In genomic region chr12:32662665-32663064, GRCh38 we compare ENCODE assay signal across 17 cellular contexts. TPM values are rescaled to one million over a fixed set of nuclear protein-coding genes. Genes with fewer than 3 reads are reported as not detected.
A peak's percentile ranks its signal among the peaks of the same experiment; 100 is the strongest.
DNase-seq lines count a peak whose midpoint lies in the region; ATAC-seq, FAIRE-seq and TF ChIP-seq lines count a peak whose summit lies in the region.
"Had no signal": no experiment of that assay in that cellular context is flagged by ENCODE, and none has a peak within 500 bp of the region (broad histone marks: within the 10 kb centered on the region; RNA-seq: fewer than 3 reads in every experiment).

No MANE protein-coding gene starts in this region.

- H3K27ac ChIP-seq in K562 (ENCODE audit: extremely low read depth, low read depth, low read length) = no peak overlapping the region
- H3K27ac ChIP-seq: A549, HL-60 had no signal

- no peak overlapping the region for H3K4me3 Mint-ChIP-seq in osteocyte (ENCODE audit: unreplicated experiment)
- no peak overlapping the region for H3K4me3 Mint-ChIP-seq in stimulated activated memory B cell treated with anti-CD40 and anti-IgM and Interleukin-4, amounts not matched to agents 10 μg/mL and 1 μg/mL and 100 μg/mL, for 72 hours
- H3K4me3 Mint-ChIP-seq: CD14-positive monocyte; CD8-positive, alpha-beta T cell had no signal

- intact Hi-C loops in K562 (cut with micrococcal nuclease) = no loop called here
- intact Hi-C loops in sciatic nerve (cut with DNase I) = no loop called here

- H3K4me1 Mint-ChIP-seq in osteocyte (ENCODE audit: unreplicated experiment) = no peaks in the 10 kb centered on the region
- H3K4me1 Mint-ChIP-seq in stimulated activated memory B cell treated with anti-CD40 and anti-IgM and Interleukin-4, amounts not matched to agents 10 μg/mL and 1 μg/mL and 100 μg/mL, for 72 hours = no peaks in the 10 kb centered on the region

- TF ChIP-seq POLR2A in K562 (conservative IDR thresholded peaks at IDR 0.05) = no peak

- 9% methylated on average over 2 of the region's 2 CpGs for WGBS in K562 (ENCODE audit: insufficient coverage, low coverage, missing lambda C conversion rate)

- TF ChIP-seq EP300 in K562 (IDR thresholded peaks at IDR 0.05; ENCODE audit: low read length) = no peak

- TF ChIP-seq CTCF in K562 (IDR thresholded peaks at IDR 0.05 in 2 of 3, conservative IDR thresholded peaks at IDR 0.05 in 1 of 3; ENCODE audit: insufficient read depth in 2 of 3, low read depth in 1 of 3, low read length in 3 of 3) (no peak), osteocyte (IDR thresholded peaks at IDR 0.05) (no peak)

- H3K9me3 ChIP-seq in K562 (replicated peaks; ENCODE audit: control insufficient read depth, insufficient read depth, low read depth, low read length) = no peaks in the 10 kb centered on the region
- H3K9me3 ChIP-seq: A549 had no signal

- DNase-seq in KBM-7 (peak; percentile 16), K562 (ENCODE audit: extremely low read depth in 1 of 4, low spot score in 3 of 4) (no peak), osteocyte (ENCODE audit: extremely low spot score, unreplicated experiment) (peak; percentile 5), sciatic nerve (ENCODE audit: low spot score) (no peak), HPDE6-E6E7 (ENCODE audit: extremely low spot score) (no peak)
- DNase-seq: CD8-positive, alpha-beta T cell; COR-L47; DMS153; DMS79 treated with DMSO at 0.1 percent for 48 hours; GDM1; H7 had no signal

- ATAC-seq in K562 (no peak), sciatic nerve (no peak), GM21423 (IDR thresholded peaks at IDR 0.05; ENCODE audit: unreplicated experiment) (no peak)
- ATAC-seq in stimulated activated memory B cell treated with anti-CD40 and anti-IgM and Interleukin-4, amounts not matched to agents 10 μg/mL and 1 μg/mL and 100 μg/mL, for 72 hours = no peak
- ATAC-seq: A549; CD8-positive, alpha-beta T cell had no signal

- H2AFZ ChIP-seq in K562 (ENCODE audit: low read depth, low read length) = no peak overlapping the region

- no peaks in the 10 kb centered on the region for H4K20me1 ChIP-seq in K562 (replicated peaks; ENCODE audit: control insufficient read depth, insufficient read depth, low read length)

- in situ Hi-C loops in KBM-7 (cut with MboI; ENCODE audit: low pct_unique_long_range_greater_than_20kb, low sequenced_read_pairs) (loop anchor here (25.0 kb wide), 2 partner anchors 200 to 300 kb away; no protein-coding TSS in a partner anchor), K562 (cut with MboI) (no loop called here)

- H3K79me2 ChIP-seq in K562 (ENCODE audit: control insufficient read depth, insufficient read depth, low read length) = no peaks in the 10 kb centered on the region

- no peak overlapping the region for H3K27ac Mint-ChIP-seq in osteocyte (ENCODE audit: unreplicated experiment)
- no peak overlapping the region for H3K27ac Mint-ChIP-seq in stimulated activated memory B cell treated with anti-CD40 and anti-IgM and Interleukin-4, amounts not matched to agents 10 μg/mL and 1 μg/mL and 100 μg/mL, for 72 hours
- H3K27ac Mint-ChIP-seq: CD14-positive monocyte; CD8-positive, alpha-beta T cell had no signal

- no peak overlapping the region for H3K4me2 ChIP-seq in K562 (ENCODE audit: insufficient read depth, low read length)
- H3K4me2 ChIP-seq: A549 had no signal

- H3K9me1 ChIP-seq in K562 (ENCODE audit: control insufficient read depth, insufficient read depth, low read length) = no peaks in the 10 kb centered on the region

- H3K27me3 Mint-ChIP-seq in osteocyte (ENCODE audit: unreplicated experiment) = no peaks in the 10 kb centered on the region
- H3K27me3 Mint-ChIP-seq in stimulated activated memory B cell treated with anti-CD40 and anti-IgM and Interleukin-4, amounts not matched to agents 10 μg/mL and 1 μg/mL and 100 μg/mL, for 72 hours = no peaks in the 10 kb centered on the region

- no peak for FAIRE-seq in K562 (lab: Jason Lieb, UNC)
- FAIRE-seq: A549, D721Med had no signal

- peaks cover 10 to 24% of the 10 kb centered on the region in 2 experiments; a peak in 3 of 5 replicates for H3K27me3 ChIP-seq in K562 (ENCODE audit: control insufficient read depth in 2 of 2, insufficient read depth in 2 of 2, low read length in 2 of 2)

- H3K36me3 ChIP-seq in K562 (ENCODE audit: control insufficient read depth, insufficient read depth, low read length) = no peaks in the 10 kb centered on the region

- TF ChIP-seq RAD21 in K562 (CRISPR knock-in tag; conservative IDR thresholded peaks at IDR 0.05 in 1 of 2, IDR thresholded peaks at IDR 0.05 in 1 of 2) = no peak

- no peaks in the 10 kb centered on the region for H3K4me1 ChIP-seq in K562 (replicated peaks in 1 of 2; ENCODE audit: control insufficient read depth in 2 of 2, insufficient read depth in 2 of 2, low read length in 2 of 2)

- H3K9ac ChIP-seq in K562 (ENCODE audit: insufficient read depth in 1 of 2, low read depth in 2 of 2, low read length in 2 of 2) = no peak overlapping the region

- POLR2A ChIA-PET in K562 (lab: Yijun Ruan, JAX) = no interaction called here

- no peak overlapping the region for H3K4me3 ChIP-seq in K562
- H3K4me3 ChIP-seq: A549 had no signal

- CTCF ChIA-PET in K562 (lab: Yijun Ruan, JAX; ENCODE audit: low intra/inter-chr PET ratio) = no interaction called here

- H3K36me3 Mint-ChIP-seq in osteocyte (ENCODE audit: unreplicated experiment) = no peaks in the 10 kb centered on the region
- no peaks in the 10 kb centered on the region for H3K36me3 Mint-ChIP-seq in stimulated activated memory B cell treated with anti-CD40 and anti-IgM and Interleukin-4, amounts not matched to agents 10 μg/mL and 1 μg/mL and 100 μg/mL, for 72 hours
- H3K36me3 Mint-ChIP-seq: CD14-positive monocyte; CD8-positive, alpha-beta T cell had no signal

- no peaks in the 10 kb centered on the region for H3K9me3 Mint-ChIP-seq in osteocyte (ENCODE audit: unreplicated experiment)
- H3K9me3 Mint-ChIP-seq in stimulated activated memory B cell treated with anti-CD40 and anti-IgM and Interleukin-4, amounts not matched to agents 10 μg/mL and 1 μg/mL and 100 μg/mL, for 72 hours = no peaks in the 10 kb centered on the region
- H3K9me3 Mint-ChIP-seq: CD8-positive, alpha-beta T cell had no signal

- no TSS peak for BruUV-seq in K562 (replicated peaks; lab: Mats Ljungman, UMichigan)

TF ChIP-seq in K562, 482 proteins besides CTCF, POLR2A, EP300 and RAD21:
- TF ChIP-seq MAZ (CRISPR knock-in tag; conservative IDR thresholded peaks at IDR 0.05 in 1 of 2, IDR thresholded peaks at IDR 0.05 in 1 of 2) (no peak), SPI1 (IDR thresholded peaks at IDR 0.05; ENCODE audit: borderline replicate concordance, low read depth, low read length) (0 out of 2 replicates have a peak, but pooled peaks have one; percentile 6)

RNA-seq across cellular contexts. Expression of gene DNM1L, which starts 16.4 kb away (rescaled TPM):
- 53.2 and 202 TPM in 2 replicates for total RNA-seq in K562 (2011; cell fraction: chromatin; rRNA removed; ENCODE audit: low replicate concordance)
- 26.0 and 40.5 TPM in 2 replicates for total RNA-seq in K562 (2011; cell fraction: nucleolus; rRNA removed)
- 58.5 and 76.0 TPM in 2 replicates for total RNA-seq in K562 (2011; cell fraction: nucleoplasm; rRNA removed)
- 42.3 and 49.6 TPM in 2 replicates for total RNA-seq in K562 (2014; rRNA removed)
- total RNA-seq in K562 (2014; rRNA removed; fragmentation: Illumina TruSeq; extraction: Trizol) = 79.1 and 86.8 TPM in 2 replicates
- 73.0 and 76.4 TPM in 2 replicates for total RNA-seq in K562 (2015; rRNA removed; fragmentation: Illumina TruSeq; extraction: Trizol)
- total RNA-seq in K562 (2021) = 48.8 and 61.5 TPM in 2 replicates
- 72.4 and 82.8 TPM in 2 replicates for polyA plus RNA-seq in K562 (2011; rRNA removed)
- polyA plus RNA-seq in K562 (2011; cell fraction: cytosol; rRNA removed) = 13.3 and 29.2 TPM in 2 replicates
- polyA plus RNA-seq in K562 (2011; cell fraction: nucleus; rRNA removed) = 64.7 and 86.6 TPM in 2 replicates
- polyA plus RNA-seq in K562 (2012) = 42.7 and 43.3 TPM in 2 replicates
- polyA plus RNA-seq in K562 (2014; fragmentation: Illumina TruSeq; extraction: Trizol) = 56.6 and 69.8 TPM in 2 replicates
- 10 to 100 TPM; 24.1 to 46.2 TPM for polyA plus RNA-seq in K562 (2014; fragmentation: Nextera tagmentation; extraction: Ambion mirVana)
- polyA plus RNA-seq in K562 (2014; rRNA removed) = 46.6 and 54.5 TPM in 2 replicates
- 105 and 108 TPM in 2 replicates for polyA minus RNA-seq in K562 (2011; rRNA and poly(A)+ RNA removed)
- polyA minus RNA-seq in K562 (2011; cell fraction: cytosol; rRNA and poly(A)+ RNA removed) = 28.9 and 36.7 TPM in 2 replicates
- polyA minus RNA-seq in K562 (2011; cell fraction: nucleus; rRNA and poly(A)+ RNA removed) = 60.2 and 106 TPM in 2 replicates
- 52.0 and 67.0 TPM in 2 replicates for total RNA-seq in osteocyte
- 64.2 TPM for total RNA-seq in sciatic nerve

Comparison
In these comparisons a context has a peak if more than half of its experiments do, and no peak if none do; other contexts are left out.
1. DNase-seq: peak in KBM-7 (single experiment) and osteocyte (single experiment); none in K562 (0 of 4), sciatic nerve (single experiment) and HPDE6-E6E7 (single experiment).